Comparison of ENCODE assay signal across 8 cellular contexts in genomic region chr7:34091330-34091917, GRCh38.
DNase-seq lines count a peak whose midpoint lies in the region; ATAC-seq and TF ChIP-seq lines count a peak whose summit lies in the region.

No MANE protein-coding gene starts in this region.

- H3K4me3 ChIP-seq in left ventricle myocardium inferior: no peak overlapping the region
- no peak overlapping the region for H3K4me3 ChIP-seq in colonic mucosa
- no peak overlapping the region for H3K4me3 ChIP-seq in trophoblast cell (ENCODE audit: low read depth, low read length)

- no CpG with 5 or more reads among the region's 4 CpGs for WGBS in trophoblast cell (ENCODE audit: extremely low coverage, insufficient coverage, insufficient read length)

- no peak overlapping the region for H3K14ac ChIP-seq in trophoblast cell (ENCODE audit: low read length)

- no peak overlapping the region for H2AK5ac ChIP-seq in trophoblast cell (ENCODE audit: low read length)

- H3K18ac ChIP-seq in trophoblast cell (ENCODE audit: low read length): no peak overlapping the region

- no peak overlapping the region for H3K23ac ChIP-seq in trophoblast cell (ENCODE audit: low read length)

- no peak overlapping the region for H2BK12ac ChIP-seq in trophoblast cell (ENCODE audit: low read length)

- DNase-seq in left ventricle myocardium inferior (no peak), cardiac septum (ENCODE audit: low spot score) (no peak), NCI-H1694 (lab: John Stamatoyannopoulos, UW) (peak; percentile 62), colonic mucosa (peak; percentile 31), trophoblast cell (peak; percentile 53 to 90), midbrain (lab: John Stamatoyannopoulos, UW) (no peak)
- no peak for DNase-seq in activated effector memory CD4-positive, alpha-beta T cell treated with anti-CD3 and anti-CD28 coated beads, Interleukin-2, amount 50 U/mL, for 16 hours

- H4K91ac ChIP-seq in trophoblast cell (ENCODE audit: low read depth, low read length): no peak overlapping the region

- H3K9ac ChIP-seq in colonic mucosa (ENCODE audit: low read depth in 2 of 2, low read length in 2 of 2) (no peak overlapping the region), trophoblast cell (ENCODE audit: low read length) (no peak overlapping the region)

- H3K27ac ChIP-seq in left ventricle myocardium inferior (replicated peaks) (no peak overlapping the region), colonic mucosa (no peak overlapping the region), trophoblast cell (ENCODE audit: low read depth, low read length) (no peak overlapping the region)

- ATAC-seq in GM21825 (IDR thresholded peaks at IDR 0.05; ENCODE audit: unreplicated experiment): no peak

- H4K12ac ChIP-seq in trophoblast cell (ENCODE audit: low read depth, low read length): no peak overlapping the region

- no peaks in the 10 kb centered on the region for H3K79me1 ChIP-seq in trophoblast cell (ENCODE audit: low read length)

- H3K4ac ChIP-seq in trophoblast cell (ENCODE audit: low read depth, low read length): no peak overlapping the region

- intact Hi-C loops in left ventricle myocardium inferior (cut with micrococcal nuclease) (no loop called here), cardiac septum (cut with DNase I) (no loop called here), colonic mucosa (cut with DNase I) (no loop called here)

- no peak overlapping the region for H3K4me2 ChIP-seq in trophoblast cell (ENCODE audit: low read length)

- no peak overlapping the region for H2AFZ ChIP-seq in trophoblast cell (ENCODE audit: insufficient read depth, low read length, poor library complexity)

- H3K4me1 ChIP-seq in left ventricle myocardium inferior: peaks cover 15% of the 10 kb centered on the region
- no peaks in the 10 kb centered on the region for H3K4me1 ChIP-seq in colonic mucosa
- no peaks in the 10 kb centered on the region for H3K4me1 ChIP-seq in trophoblast cell (ENCODE audit: control insufficient read depth in 1 of 2, insufficient read depth in 2 of 2, low read length in 2 of 2)

- H3K9me3 ChIP-seq in left ventricle myocardium inferior (replicated peaks): peaks cover 10% of the 10 kb centered on the region
- H3K9me3 ChIP-seq in colonic mucosa: no peaks in the 10 kb centered on the region
- peaks cover 2% of the 10 kb centered on the region for H3K9me3 ChIP-seq in trophoblast cell (ENCODE audit: insufficient read depth, low read depth, low read length)

- H3K79me2 ChIP-seq in trophoblast cell (ENCODE audit: control insufficient read depth, insufficient read depth, low read length, poor library complexity): no peaks in the 10 kb centered on the region

- H3K27me3 ChIP-seq in left ventricle myocardium inferior (ENCODE audit: low read depth): no peaks in the 10 kb centered on the region
- no peaks in the 10 kb centered on the region for H3K27me3 ChIP-seq in colonic mucosa
- H3K27me3 ChIP-seq in trophoblast cell (ENCODE audit: insufficient read depth, low read length): no peaks in the 10 kb centered on the region

- no peak overlapping the region for H2BK5ac ChIP-seq in trophoblast cell (ENCODE audit: low read depth, low read length, poor library complexity)

- peak; percentile 61 for TF ChIP-seq CTCF in left ventricle myocardium inferior (IDR thresholded peaks at IDR 0.05; ENCODE audit: borderline replicate concordance)
- peak; percentile 37 for TF ChIP-seq CTCF in colonic mucosa (IDR thresholded peaks at IDR 0.05)

- no peak overlapping the region for H2BK120ac ChIP-seq in trophoblast cell (ENCODE audit: insufficient read depth, low read length, poor library complexity)

- no peak overlapping the region for H4K8ac ChIP-seq in trophoblast cell (ENCODE audit: low read depth, low read length)

- H3K36me3 ChIP-seq in left ventricle myocardium inferior (no peaks in the 10 kb centered on the region), colonic mucosa (no peaks in the 10 kb centered on the region), trophoblast cell (ENCODE audit: control insufficient read depth in 1 of 2, insufficient read depth in 2 of 2, low read length in 2 of 2) (no peaks in the 10 kb centered on the region)

Comparison
In these comparisons a context has a peak if more than half of its experiments do, and no peak if none do; other contexts are left out.
1. DNase-seq: peak in NCI-H1694 (single experiment), colonic mucosa (single experiment) and trophoblast cell (2 of 2); none in left ventricle myocardium inferior (single experiment), cardiac septum (single experiment), midbrain (single experiment) and activated effector memory CD4-positive, alpha-beta T cell treated with anti-CD3 and anti-CD28 coated beads, Interleukin-2, amount 50 U/mL, for 16 hours (single experiment).